ENCODE assay signal across 9 cellular contexts in genomic region chr11:115361025-115361424, GRCh38.
"Had no signal": no experiment of that assay in that cellular context is flagged by ENCODE, and none has a peak within 500 bp of the region (broad histone marks: within the 10 kb centered on the region; RNA-seq: fewer than 3 reads in every experiment).

No MANE protein-coding gene starts in this region.

- H2AFZ ChIP-seq: GM23248 had no signal

- H3K9ac ChIP-seq: GM23248 had no signal

- H3K4me3 ChIP-seq: GM23248, HAP-1, K562 had no signal

- FAIRE-seq: HTR-8/SVneo, K562 had no signal

- H3K9me3 ChIP-seq: HAP-1 had no signal

- DNase-seq: GM23248, GOT3, H7, HFFc6, KG1 had no signal

- H3K36me3 ChIP-seq: HAP-1 had no signal

- ATAC-seq: HCT116, K562 had no signal

- H3K27ac ChIP-seq: GM23248 had no signal

- H3K4me1 ChIP-seq: HAP-1 had no signal
